ENCODE assay signal across 15 cellular contexts in genomic region chr11:48090174-48090573, GRCh38.
"Had no signal": no experiment of that assay in that cellular context is flagged by ENCODE, and none has a peak within 500 bp of the region (broad histone marks: within the 10 kb centered on the region; RNA-seq: fewer than 3 reads in every experiment).

No MANE protein-coding gene starts in this region.

- H3K9me3 ChIP-seq: gastrocnemius medialis, heart left ventricle, lower lobe of right lung, psoas muscle, right lobe of liver, upper lobe of right lung had no signal

- H3K9me3 Mint-ChIP-seq: mesothelial cell of epicardium; stimulated activated naive CD8-positive, alpha-beta T cell treated with anti-CD3 and anti-CD28 coated beads, Interleukin-15, amount 100 ng/mL, for 72 hours had no signal

- H3K27me3 ChIP-seq: gastrocnemius medialis, heart left ventricle, right lobe of liver, upper lobe of right lung had no signal

- H3K4me2 ChIP-seq: smooth muscle cell had no signal

- ATAC-seq: gastrocnemius medialis; left colon; lower lobe of right lung; stimulated activated naive CD8-positive, alpha-beta T cell treated with anti-CD3 and anti-CD28 coated beads, Interleukin-15, amount 100 ng/mL, for 72 hours had no signal

- H3K4me3 ChIP-seq: gastrocnemius medialis, heart left ventricle, lower lobe of right lung, psoas muscle, right lobe of liver, smooth muscle cell, upper lobe of right lung had no signal

- H3K27me3 Mint-ChIP-seq: stimulated activated naive CD8-positive, alpha-beta T cell treated with anti-CD3 and anti-CD28 coated beads, Interleukin-15, amount 100 ng/mL, for 72 hours had no signal

- DNase-seq: activated CD4-positive, alpha-beta T cell treated with anti-CD3 and anti-CD28 coated beads, Interleukin-2, amount 50 U/mL, for 48 hours; cerebellar nuclear complex; dermis blood vessel endothelial cell; erythroblast; gastrocnemius medialis; heart left ventricle; left colon; lower lobe of right lung; psoas muscle; stimulated activated naive CD8-positive, alpha-beta T cell treated with anti-CD3 and anti-CD28 coated beads, Interleukin-15, amount 100 ng/mL, for 72 hours; T-helper 1 cell; upper lobe of right lung had no signal

- H3K36me3 Mint-ChIP-seq: mesothelial cell of epicardium had no signal

- H3K27ac ChIP-seq: gastrocnemius medialis, heart left ventricle, lower lobe of right lung, psoas muscle, right lobe of liver, upper lobe of right lung had no signal

- H3K27ac Mint-ChIP-seq: mesothelial cell of epicardium had no signal

- H3K36me3 ChIP-seq: gastrocnemius medialis, heart left ventricle, lower lobe of right lung, right lobe of liver, upper lobe of right lung had no signal

- H3K4me3 Mint-ChIP-seq: mesothelial cell of epicardium; stimulated activated naive CD8-positive, alpha-beta T cell treated with anti-CD3 and anti-CD28 coated beads, Interleukin-15, amount 100 ng/mL, for 72 hours had no signal
